8 cellular contexts compared by ENCODE assay signal in the genomic region with DNA sequence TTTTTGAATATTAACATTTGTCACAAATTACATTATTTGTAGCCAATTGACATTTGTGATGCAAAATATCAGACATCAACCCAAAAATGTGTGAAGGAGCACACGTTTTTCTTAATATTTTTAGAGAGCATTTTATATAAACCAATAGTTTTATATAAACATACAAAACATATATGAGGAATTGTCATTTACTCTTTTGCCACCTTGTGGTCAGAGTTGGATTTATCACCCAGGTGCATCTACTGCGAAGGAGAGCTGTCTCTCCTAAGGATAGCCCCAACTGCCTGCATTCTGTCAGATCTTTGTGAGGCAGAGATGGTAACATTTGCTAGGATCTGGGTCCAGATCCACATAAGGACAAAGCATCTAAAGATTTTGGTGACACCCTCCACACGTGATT.
DNase-seq lines count a peak whose midpoint lies in the region; ATAC-seq, FAIRE-seq and TF ChIP-seq lines count a peak whose summit lies in the region.

No MANE protein-coding gene starts in this region.

- no peak for FAIRE-seq in H54 (lab: Jason Lieb, UNC)

- ATAC-seq in HG02852 (IDR thresholded peaks at IDR 0.05; ENCODE audit: unreplicated experiment) = no peak
- ATAC-seq in HG03045 (IDR thresholded peaks at IDR 0.05; ENCODE audit: unreplicated experiment) = no peak

- DNase-seq in NCI-H1694 (lab: John Stamatoyannopoulos, UW) (peak; percentile 3), NCI-H1694 treated with DMSO at 0.1 percent for 48 hours (lab: John Stamatoyannopoulos, UW) (no peak), H54 (ENCODE audit: insufficient read length, low spot score) (peak; percentile 4), OCI-M1 (lab: John Stamatoyannopoulos, UW) (peak; percentile 62), erythroblast (lab: John Stamatoyannopoulos, UW) (peak; percentile 20 to 53), putamen (ENCODE audit: low spot score) (peak; percentile 14)

- TF ChIP-seq POLR2A in H54 (IDR thresholded peaks at IDR 0.05; ENCODE audit: low read depth, low read length) (no peak), erythroblast (IDR thresholded peaks at IDR 0.05; ENCODE audit: low read length) (no peak)
